Comparison of ENCODE assay signal across 22 cellular contexts in the genomic region with DNA sequence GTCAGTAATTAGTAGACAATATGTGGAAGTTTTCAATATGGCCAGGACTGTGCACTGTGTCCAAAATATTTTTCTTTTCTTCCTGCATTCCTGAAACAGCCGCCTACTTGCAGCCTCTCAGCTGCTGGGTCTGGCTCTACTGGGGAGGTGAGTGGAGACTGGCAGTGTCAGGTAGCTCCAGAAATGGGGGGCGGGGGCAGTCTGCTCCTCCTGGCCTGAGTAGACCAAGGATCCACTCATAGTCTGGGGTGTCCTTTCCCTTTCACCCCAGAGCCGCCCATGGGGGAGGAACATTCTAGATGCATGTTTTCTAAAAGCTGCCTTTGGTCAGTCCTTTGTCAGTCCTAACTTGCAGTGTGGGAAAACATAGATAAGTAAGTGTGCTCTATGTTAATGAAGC. TPM values are rescaled to one million over a fixed set of nuclear protein-coding genes. Genes with fewer than 3 reads are reported as not detected.
DNase-seq lines count a peak whose midpoint lies in the region; ATAC-seq, FAIRE-seq and TF ChIP-seq lines count a peak whose summit lies in the region.
"Had no signal": no experiment of that assay in that cellular context is flagged by ENCODE, and none has a peak within 500 bp of the region (broad histone marks: within the 10 kb centered on the region; RNA-seq: fewer than 3 reads in every experiment).

No MANE protein-coding gene starts in this region.

- peaks cover 3% of the 10 kb centered on the region for H3K36me3 ChIP-seq in astrocyte (ENCODE audit: insufficient read depth, low read length)
- peaks cover 24% of the 10 kb centered on the region for H3K36me3 ChIP-seq in endodermal cell (ENCODE audit: control insufficient read depth, insufficient read depth, low read length)

- H3K4me1 ChIP-seq in astrocyte (ENCODE audit: insufficient read depth, low read length) (no peaks in the 10 kb centered on the region), endodermal cell (ENCODE audit: control insufficient read depth, insufficient read depth, low read length) (no peaks in the 10 kb centered on the region)

- H3K9ac ChIP-seq in astrocyte (ENCODE audit: low read length) (no peak overlapping the region), endodermal cell (ENCODE audit: extremely low read depth, low read length, poor library complexity, severe bottlenecking) (no peak overlapping the region)
- H3K9ac ChIP-seq: BLaER1, GM23248 had no signal

- ATAC-seq in GM19452 (IDR thresholded peaks at IDR 0.05; ENCODE audit: unreplicated experiment), result no peak
- ATAC-seq: GM12878, HCT116 had no signal

- no peak overlapping the region for H2AFZ ChIP-seq in astrocyte (ENCODE audit: low read depth, low read length)
- H2AFZ ChIP-seq: GM23248 had no signal

- H3K9me3 Mint-ChIP-seq in astrocyte (ENCODE audit: unreplicated experiment) (no peaks in the 10 kb centered on the region), endodermal cell (no peaks in the 10 kb centered on the region), nephron progenitor cell (no peaks in the 10 kb centered on the region)
- H3K9me3 Mint-ChIP-seq: CD4-positive, alpha-beta T cell; CD8-positive, alpha-beta memory T cell; H9 had no signal

- peaks cover 7% of the 10 kb centered on the region for H4K20me1 ChIP-seq in astrocyte (ENCODE audit: insufficient read depth, low read length)
- H4K20me1 ChIP-seq: BLaER1 had no signal

- no peak overlapping the region for H3K4me3 ChIP-seq in astrocyte (ENCODE audit: insufficient read depth, low read depth, low read length)
- H3K4me3 ChIP-seq in endodermal cell (ENCODE audit: low read length), result no peak overlapping the region
- H3K4me3 ChIP-seq: BLaER1, GM12878, GM23248 had no signal

- H3K27ac ChIP-seq in astrocyte (ENCODE audit: low read depth, low read length) (no peak overlapping the region), endodermal cell (ENCODE audit: low read depth, low read length) (no peak overlapping the region)
- H3K27ac ChIP-seq: BLaER1, C4-2B, GM23248 had no signal

- H3K27me3 Mint-ChIP-seq in astrocyte (ENCODE audit: low read depth, unreplicated experiment) (no peaks in the 10 kb centered on the region), endodermal cell (ENCODE audit: insufficient read depth) (no peaks in the 10 kb centered on the region), nephron progenitor cell (ENCODE audit: low read depth, poor library complexity) (no peaks in the 10 kb centered on the region)
- H3K27me3 Mint-ChIP-seq: B cell; CD4-positive, alpha-beta T cell; CD8-positive, alpha-beta memory T cell had no signal

- H3K27ac Mint-ChIP-seq in astrocyte (ENCODE audit: unreplicated experiment), result peak overlapping the region; percentile 26
- peak overlapping the region; percentile 64 for H3K27ac Mint-ChIP-seq in endodermal cell
- H3K27ac Mint-ChIP-seq in nephron progenitor cell, result peak overlapping the region; percentile 39
- H3K27ac Mint-ChIP-seq: B cell; CD4-positive, alpha-beta T cell had no signal

- no peaks in the 10 kb centered on the region for H3K79me2 ChIP-seq in astrocyte (ENCODE audit: insufficient read depth, low read length)

- WGBS in endodermal cell (ENCODE audit: insufficient coverage in 1 of 2, insufficient read length in 1 of 2), 2 experiments, result 88% methylated on average over 3 of the region's 3 CpGs; no CpG with 5 or more reads in 1 of the 2 experiments

- TF ChIP-seq CTCF in astrocyte (IDR thresholded peaks at IDR 0.05; ENCODE audit: insufficient read depth, low read depth, low read length) (no peak), endodermal cell (conservative IDR thresholded peaks at IDR 0.05) (no peak), nephron progenitor cell (IDR thresholded peaks at IDR 0.05) (no peak)

- no peak overlapping the region for H3K4me2 ChIP-seq in astrocyte (ENCODE audit: low read length)
- H3K4me2 ChIP-seq: BLaER1 had no signal

- FAIRE-seq in astrocyte (lab: Jason Lieb, UNC) (no peak), HTR-8/SVneo (lab: Jason Lieb, UNC) (no peak)
- FAIRE-seq: D721Med, GM12878, GM19239 had no signal

- H3K4me3 Mint-ChIP-seq in astrocyte (ENCODE audit: unreplicated experiment), result no peak overlapping the region
- H3K4me3 Mint-ChIP-seq in endodermal cell, result no peak overlapping the region
- H3K4me3 Mint-ChIP-seq in nephron progenitor cell, result no peak overlapping the region
- H3K4me3 Mint-ChIP-seq: B cell; CD4-positive, alpha-beta T cell; CD8-positive, alpha-beta memory T cell; H9 had no signal

- H3K9me3 ChIP-seq in astrocyte (ENCODE audit: insufficient read depth, low read depth, low read length), result no peaks in the 10 kb centered on the region
- H3K9me3 ChIP-seq in endodermal cell (ENCODE audit: control insufficient read depth, low read length), result no peaks in the 10 kb centered on the region
- H3K9me3 ChIP-seq: BLaER1 had no signal

- peaks cover 9% of the 10 kb centered on the region for H3K4me1 Mint-ChIP-seq in astrocyte (ENCODE audit: low read depth, unreplicated experiment)
- peaks cover 3% of the 10 kb centered on the region for H3K4me1 Mint-ChIP-seq in endodermal cell
- peaks cover 15% of the 10 kb centered on the region for H3K4me1 Mint-ChIP-seq in nephron progenitor cell
- H3K4me1 Mint-ChIP-seq: H9 had no signal

- H3K27me3 ChIP-seq in astrocyte (ENCODE audit: insufficient read depth, low read length) (no peaks in the 10 kb centered on the region), endodermal cell (ENCODE audit: control insufficient read depth, insufficient read depth, low read length, poor library complexity, severe bottlenecking) (no peaks in the 10 kb centered on the region)
- H3K27me3 ChIP-seq: BLaER1 had no signal

- H3K36me3 Mint-ChIP-seq in astrocyte (ENCODE audit: low read depth, unreplicated experiment) (peaks cover 15% of the 10 kb centered on the region), endodermal cell (ENCODE audit: low read depth) (peaks cover 12% of the 10 kb centered on the region), nephron progenitor cell (ENCODE audit: low read depth) (peaks cover 7% of the 10 kb centered on the region)

- DNase-seq in astrocyte (ENCODE audit: low read depth) (no peak), endodermal cell (no peak), nephron progenitor cell (no peak), NCI-H226 (no peak), CD1c-positive myeloid dendritic cell (ENCODE audit: extremely low spot score) (no peak), HTR-8/SVneo (ENCODE audit: insufficient read length, low spot score) (no peak)
- DNase-seq: CD4-positive, alpha-beta T cell; CD8-positive, alpha-beta memory T cell; DMS 273 treated with DMSO at 0.1 percent for 48 hours; DMS79; EL; GDM1; H9 had no signal

RNA-seq across cellular contexts. Expression of a gene that starts 23.7 kb away (rescaled TPM):
- total RNA-seq in astrocyte, result 17.8 and 19.6 TPM in 2 replicates
- total RNA-seq in endodermal cell, result 10 to 100 TPM; 21.9 to 28.3 TPM
- polyA plus RNA-seq in endodermal cell (2013, experiment 1 of 2), result 14.1 TPM
- 10.9 TPM for polyA plus RNA-seq in endodermal cell (2013, experiment 2 of 2)

RNA-seq across cellular contexts. Expression of a gene that starts 55.6 kb away (rescaled TPM):
- total RNA-seq in astrocyte (2.0 and 3.5 TPM in 2 replicates), endodermal cell (10 to 100 TPM in 1 of 2 donors, 1 to 10 TPM in 1; 9.7 to 13.5 TPM)
- 5.6 TPM for polyA plus RNA-seq in endodermal cell (2013, experiment 1 of 2)
- 4.9 TPM for polyA plus RNA-seq in endodermal cell (2013, experiment 2 of 2)
